In genomic region chr3:76961284-76961683, GRCh38 we compare ENCODE assay signal across 10 cellular contexts.
"Had no signal": no experiment of that assay in that cellular context is flagged by ENCODE, and none has a peak within 500 bp of the region (broad histone marks: within the 10 kb centered on the region; RNA-seq: fewer than 3 reads in every experiment).

No MANE protein-coding gene starts in this region.

- H3K9me3 Mint-ChIP-seq: GM23338, H9 had no signal

- H3K9ac ChIP-seq: GM23248 had no signal

- H3K27ac ChIP-seq: GM23248 had no signal

- ATAC-seq: GM23338, HCT116 had no signal

- H3K4me3 Mint-ChIP-seq: GM23338, H9, HFFc6 had no signal

- H3K4me2 ChIP-seq: GM23338 had no signal

- H2AFZ ChIP-seq: GM23248, GM23338 had no signal

- H3K4me3 ChIP-seq: GM23248, GM23338, HAP-1 had no signal

- H3K36me3 ChIP-seq: HAP-1 had no signal

- H3K4me1 ChIP-seq: HAP-1 had no signal

- FAIRE-seq: H54 had no signal

- H3K9me3 ChIP-seq: HAP-1 had no signal

- H3K27ac Mint-ChIP-seq: GM23338, H9, HFFc6 had no signal

- DNase-seq: GM23248, GOT3, H7, H9, HCEC 1CT, HFFc6 had no signal
